ENCODE assay signal across 9 cellular contexts in the genomic region with DNA sequence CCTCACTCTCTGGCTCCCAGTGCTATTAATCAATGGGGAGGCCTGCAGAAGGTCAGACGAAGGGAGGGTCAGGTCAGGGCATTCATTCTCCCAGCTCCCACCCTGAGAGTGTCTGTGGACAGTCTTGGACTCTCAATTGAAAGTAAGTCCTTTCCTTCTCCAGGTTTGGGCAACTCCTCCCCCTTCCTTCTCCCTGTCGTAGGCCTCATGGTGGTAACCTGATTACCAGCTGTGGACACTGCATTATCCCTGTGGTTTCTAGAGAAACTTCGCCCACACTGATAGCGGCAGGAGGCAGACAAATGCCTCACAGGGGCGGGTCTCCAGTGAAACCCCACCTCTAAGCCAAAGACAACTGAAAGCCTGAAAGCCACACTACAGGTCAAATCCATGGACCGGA. TPM values are rescaled to one million over a fixed set of nuclear protein-coding genes. Genes with fewer than 3 reads are reported as not detected.
A peak's percentile ranks its signal among the peaks of the same experiment; 100 is the strongest.
DNase-seq lines count a peak whose midpoint lies in the region; ATAC-seq, FAIRE-seq and TF ChIP-seq lines count a peak whose summit lies in the region.
"Had no signal": no experiment of that assay in that cellular context is flagged by ENCODE, and none has a peak within 500 bp of the region (broad histone marks: within the 10 kb centered on the region; RNA-seq: fewer than 3 reads in every experiment).

No MANE protein-coding gene starts in this region.

- TF ChIP-seq CTCF in CD14-positive monocyte (IDR thresholded peaks at IDR 0.05) (no peak), H9 (conservative IDR thresholded peaks at IDR 0.05) (no peak), HepG2 (CRISPR knock-in tag; IDR thresholded peaks at IDR 0.05) (no peak)

- no peak for TF ChIP-seq RAD21 in HepG2 (CRISPR knock-in tag; IDR thresholded peaks at IDR 0.05)

- CTCF ChIA-PET in activated CD4-positive, alpha-beta memory T cell treated with anti-CD3 and anti-CD28 coated beads, Interleukin-2, amount 10 ng/mL, durations not matched to agents 7 days and 5 days (lab: Charles Lee) = interaction anchor here (1.8 kb wide), 1 partner anchor 24 kb away, joined by 7 read pairs; no protein-coding TSS in a partner anchor
- CTCF ChIA-PET in HepG2 (lab: Yijun Ruan, JAX; ENCODE audit: low intra/inter-chr PET ratio, low total read pairs) = no interaction called here

- no peak overlapping the region for H4K91ac ChIP-seq in H9 (ENCODE audit: insufficient read length, low read depth, low read length)

- no CpG with 5 or more reads among the region's 6 CpGs for WGBS in H9 (ENCODE audit: extremely low coverage, insufficient read length, low lambda C conversion rate)
- 93% methylated on average over 6 of the region's 6 CpGs for WGBS in HepG2 (ENCODE audit: low lambda C conversion rate)

- H3K4me1 Mint-ChIP-seq in CD14-positive monocyte (peaks cover 98% of the 10 kb centered on the region), H9 (peaks cover 72 to 85% of the 10 kb centered on the region in 2 experiments)
- peaks cover 59% of the 10 kb centered on the region for H3K4me1 Mint-ChIP-seq in activated CD4-positive, alpha-beta memory T cell treated with anti-CD3 and anti-CD28 coated beads, Interleukin-2, amount 10 ng/mL, durations not matched to agents 7 days and 5 days

- peaks cover 12% of the 10 kb centered on the region for H3K79me1 ChIP-seq in H9 (ENCODE audit: insufficient read depth, low read depth, low read length, poor library complexity, severe bottlenecking)

- no peak for DNase-seq in CD14-positive monocyte (ENCODE audit: low spot score)
- peak; percentile 66 for DNase-seq in H9
- DNase-seq in activated CD4-positive, alpha-beta memory T cell treated with anti-CD3 and anti-CD28 coated beads, Interleukin-2, amount 10 ng/mL, durations not matched to agents 7 days and 5 days = no peak
- no peak for DNase-seq in HepG2 (ENCODE audit: low spot score)
- no peak for DNase-seq in COLO829 (ENCODE audit: low spot score)
- DNase-seq in NCI-H2029 (lab: John Stamatoyannopoulos, UW) = no peak

- H3K4me3 ChIP-seq in HepG2 (replicated peaks in 1 of 3; ENCODE audit: insufficient read depth in 1 of 3, low read depth in 2 of 3, low read length in 3 of 3) = no peak overlapping the region

- no peaks in the 10 kb centered on the region for H3K9me3 ChIP-seq in H9 (ENCODE audit: control insufficient read depth, low read depth, low read length)
- no peaks in the 10 kb centered on the region for H3K9me3 ChIP-seq in HepG2 (ENCODE audit: low read length)

- H3K27me3 ChIP-seq in H9 (ENCODE audit: insufficient read depth, low read length) = no peaks in the 10 kb centered on the region
- H3K27me3 ChIP-seq in HepG2 (ENCODE audit: control insufficient read depth in 1 of 2, insufficient read depth in 2 of 2, low read length in 2 of 2) = no peaks in the 10 kb centered on the region

- no peak for TF ChIP-seq EP300 in HepG2 (IDR thresholded peaks at IDR 0.05; ENCODE audit: low read depth in 2 of 2, low read length in 2 of 2)
- TF ChIP-seq EP300 in HepG2 (CRISPR knock-in tag; IDR thresholded peaks at IDR 0.05; ENCODE audit: borderline replicate concordance) = no peak

- no peak overlapping the region for H3K27ac ChIP-seq in H9 (ENCODE audit: insufficient read length, low read depth, low read length)
- H3K27ac ChIP-seq in HepG2 (ENCODE audit: extremely low read length, insufficient read depth, low read length) = peak overlapping the region; percentile 20

- no peak overlapping the region for H2BK12ac ChIP-seq in H9 (ENCODE audit: insufficient read length, low read depth, low read length)

- no peak overlapping the region for H3T11ph ChIP-seq in H9 (ENCODE audit: low read length)

- intact Hi-C loops in CD14-positive monocyte (cut with micrococcal nuclease) (loop anchor here (5.0 to 10.0 kb wide), 2 partner anchors 35 to 48 kb away; no protein-coding TSS in a partner anchor), HepG2 (cut with micrococcal nuclease; ENCODE audit: unreplicated experiment) (no loop called here)

- H3K18ac ChIP-seq in H9 (ENCODE audit: insufficient read length, low read depth, low read length) = no peak overlapping the region

- H2BK15ac ChIP-seq in H9 (ENCODE audit: low read depth, low read length) = no peak overlapping the region

- no peak overlapping the region for H2BK20ac ChIP-seq in H9 (ENCODE audit: low read depth, low read length, poor library complexity, severe bottlenecking)

- H3K4ac ChIP-seq in H9 (ENCODE audit: low read depth, low read length) = no peak overlapping the region

- H3K14ac ChIP-seq in H9 (ENCODE audit: insufficient read depth, low read length) = no peak overlapping the region

- peaks cover 8 to 21% of the 10 kb centered on the region in 2 donors for H3K36me3 Mint-ChIP-seq in CD14-positive monocyte
- H3K36me3 Mint-ChIP-seq in H9 (ENCODE audit: insufficient read depth in 1 of 3, low read depth in 3 of 3) = no peaks in the 10 kb centered on the region
- peaks cover 2% of the 10 kb centered on the region for H3K36me3 Mint-ChIP-seq in activated CD4-positive, alpha-beta memory T cell treated with anti-CD3 and anti-CD28 coated beads, Interleukin-2, amount 10 ng/mL, durations not matched to agents 7 days and 5 days (ENCODE audit: low read depth)

- H4K8ac ChIP-seq in H9 (replicated peaks; ENCODE audit: insufficient read length, low read depth, low read length) = no peak overlapping the region

- H3K23me2 ChIP-seq in H9 (ENCODE audit: insufficient read length, low read depth, low read length, poor library complexity, severe bottlenecking) = peaks cover 6% of the 10 kb centered on the region

- no peak overlapping the region for H2BK5ac ChIP-seq in H9 (ENCODE audit: insufficient read length, low read length)

- BruUV-seq in HepG2 (replicated peaks; lab: Mats Ljungman, UMichigan) = no TSS peak

- peaks cover 28% of the 10 kb centered on the region; the same call in 1 of the 2 replicates for H3K4me1 ChIP-seq in H9 (ENCODE audit: insufficient read depth, low read length)
- peaks cover 80% of the 10 kb centered on the region for H3K4me1 ChIP-seq in HepG2 (ENCODE audit: insufficient read depth, low read length)

- H3K56ac ChIP-seq in H9 (ENCODE audit: insufficient read length, low read depth, low read length) = no peak overlapping the region

- H3K9me3 Mint-ChIP-seq in CD14-positive monocyte = peaks cover 0 to 1% (median 0%) of the 10 kb centered on the region in 7 donors
- H3K9me3 Mint-ChIP-seq in H9 = no peaks in the 10 kb centered on the region
- H3K9me3 Mint-ChIP-seq in activated CD4-positive, alpha-beta memory T cell treated with anti-CD3 and anti-CD28 coated beads, Interleukin-2, amount 10 ng/mL, durations not matched to agents 7 days and 5 days = no peaks in the 10 kb centered on the region

- peak; percentile 8 for FAIRE-seq in HepG2 (lab: Jason Lieb, UNC)

- H4K5ac ChIP-seq in H9 (ENCODE audit: insufficient read length, low read depth, low read length) = no peak overlapping the region

- H3K79me2 ChIP-seq in H9 (ENCODE audit: insufficient read depth, low read length) (peaks cover 8% of the 10 kb centered on the region; the same call in 1 of the 2 replicates), HepG2 (ENCODE audit: insufficient read depth, low read length) (peaks cover 80% of the 10 kb centered on the region)

- no peak overlapping the region for H3K23ac ChIP-seq in H9 (ENCODE audit: insufficient read length, low read depth, low read length)

- peak overlapping the region; percentile 6 to 63 for H3K4me3 Mint-ChIP-seq in CD14-positive monocyte
- peak overlapping the region; percentile 36 to 64 for H3K4me3 Mint-ChIP-seq in H9
- H3K4me3 Mint-ChIP-seq in activated CD4-positive, alpha-beta memory T cell treated with anti-CD3 and anti-CD28 coated beads, Interleukin-2, amount 10 ng/mL, durations not matched to agents 7 days and 5 days = no peak overlapping the region

- H3K9ac ChIP-seq in H9 (ENCODE audit: extremely low read depth, insufficient read length, low read length) (no peak overlapping the region), HepG2 (ENCODE audit: insufficient read depth, low read depth, low read length) (no peak overlapping the region)

- peak overlapping the region; percentile 89 to 94 (median 91) for H3K27ac Mint-ChIP-seq in CD14-positive monocyte
- H3K27ac Mint-ChIP-seq in H9 = peak overlapping the region; percentile 73 to 95 (median 94)
- H3K27ac Mint-ChIP-seq in activated CD4-positive, alpha-beta memory T cell treated with anti-CD3 and anti-CD28 coated beads, Interleukin-2, amount 10 ng/mL, durations not matched to agents 7 days and 5 days = peak overlapping the region; percentile 19

- in situ Hi-C loops in HepG2 (cut with HindIII; ENCODE audit: extremely low pct_ligation_motif_present, low pct_unique_long_range_greater_than_20kb) = no loop called here

- H2AFZ ChIP-seq in H9 (ENCODE audit: low read length) (no peak overlapping the region), HepG2 (ENCODE audit: low read length) (no peak overlapping the region)

- TF ChIP-seq POLR2A in HepG2 (IDR thresholded peaks at IDR 0.05; ENCODE audit: insufficient read depth in 1 of 2, low read depth in 2 of 2, low read length in 2 of 2) = no peak

- H2AK5ac ChIP-seq in H9 (ENCODE audit: insufficient read length, low read length) = no peak overlapping the region

- H3K4me2 ChIP-seq in H9 (ENCODE audit: insufficient read depth, insufficient read length, low read length) (no peak overlapping the region), HepG2 (ENCODE audit: low read depth, low read length) (no peak overlapping the region)

- POLR2A ChIA-PET in activated CD4-positive, alpha-beta memory T cell treated with anti-CD3 and anti-CD28 coated beads, Interleukin-2, amount 10 ng/mL, durations not matched to agents 7 days and 5 days (lab: Charles Lee) = no interaction called here
- POLR2A ChIA-PET in HepG2 (lab: Yijun Ruan, JAX) = interaction anchor here (0.7 kb wide), 1 partner anchor 47 kb away, joined by 3 read pairs; no protein-coding TSS in a partner anchor

- peaks cover 0 to 2% (median 0%) of the 10 kb centered on the region in 3 donors for H3K27me3 Mint-ChIP-seq in CD14-positive monocyte (ENCODE audit: low read depth in 3 of 3)
- H3K27me3 Mint-ChIP-seq in H9 (ENCODE audit: low read depth) = no peaks in the 10 kb centered on the region
- H3K27me3 Mint-ChIP-seq in activated CD4-positive, alpha-beta memory T cell treated with anti-CD3 and anti-CD28 coated beads, Interleukin-2, amount 10 ng/mL, durations not matched to agents 7 days and 5 days = no peaks in the 10 kb centered on the region

- H4K20me1 ChIP-seq in H9 (ENCODE audit: control insufficient read depth, insufficient read depth, insufficient read length) = no peaks in the 10 kb centered on the region
- H4K20me1 ChIP-seq in HepG2 (ENCODE audit: insufficient read depth, low read length) = peaks cover 18% of the 10 kb centered on the region

- ATAC-seq in HepG2 (peak; percentile 27), GM18870 (IDR thresholded peaks at IDR 0.05; ENCODE audit: unreplicated experiment) (no peak), HG02759 (IDR thresholded peaks at IDR 0.05; ENCODE audit: unreplicated experiment) (no peak)
- ATAC-seq: esophagus mucosa had no signal

- H2BK120ac ChIP-seq in H9 (ENCODE audit: low read depth, low read length, poor library complexity, severe bottlenecking) = no peak overlapping the region

- 0 out of 5 replicates have a peak, but pooled peaks cover 0 to 1% of the 10 kb centered on the region in 2 experiments for H3K36me3 ChIP-seq in HepG2 (replicated peaks in 1 of 2; ENCODE audit: control insufficient read depth in 1 of 2, insufficient read depth in 2 of 2, low read length in 2 of 2)

RNA-seq across cellular contexts. Expression of gene SLC25A19, which starts 57.7 kb away (rescaled TPM):
- polyA plus RNA-seq in CD14-positive monocyte (10 to 100 TPM; 14.4 to 18.8 TPM), HepG2 (2011; rRNA removed) (24.4 and 27.7 TPM in 2 replicates)
- total RNA-seq in H9 (2021) (24.2 and 27.2 TPM in 2 replicates), HepG2 (2016; rRNA removed; fragmentation: Illumina TruSeq; extraction: Trizol) (41.4 and 42.2 TPM in 2 replicates)
- 10 to 100 TPM; 24.3 to 27.9 TPM for total RNA-seq in activated CD4-positive, alpha-beta memory T cell treated with anti-CD3 and anti-CD28 coated beads, Interleukin-2, amount 10 ng/mL, durations not matched to agents 7 days and 5 days
- 27.2 and 31.3 TPM in 2 replicates for total RNA-seq in HepG2 (2016; cell fraction: cytosol; rRNA removed; fragmentation: Illumina TruSeq; extraction: Trizol; ENCODE audit: low read depth)
- 37.5 and 41.8 TPM in 2 replicates for total RNA-seq in HepG2 (2016; cell fraction: insoluble cytoplasmic fraction; rRNA removed; fragmentation: Illumina TruSeq; extraction: Trizol)
- total RNA-seq in HepG2 (2016; cell fraction: membrane; rRNA removed; fragmentation: Illumina TruSeq; extraction: Trizol) = 45.2 and 53.1 TPM in 2 replicates
- 24.9 and 25.1 TPM in 2 replicates for total RNA-seq in HepG2 (2016; cell fraction: nucleus; rRNA removed; fragmentation: Illumina TruSeq; extraction: Trizol)
- polyA plus RNA-seq in HepG2 (2011; cell fraction: cytosol; rRNA removed) = 26.0 and 29.6 TPM in 2 replicates
- polyA plus RNA-seq in HepG2 (2011; cell fraction: nucleus; rRNA removed) = 33.6 and 35.5 TPM in 2 replicates
- polyA plus RNA-seq in HepG2 (2012) = 16.6 and 24.7 TPM in 2 replicates
- 24.2 and 31.6 TPM in 2 replicates for polyA plus RNA-seq in HepG2 (2016; cell fraction: cytosol; fragmentation: Illumina TruSeq; extraction: Trizol; ENCODE audit: low read depth)
- polyA plus RNA-seq in HepG2 (2016; cell fraction: insoluble cytoplasmic fraction; fragmentation: Illumina TruSeq; extraction: Trizol; ENCODE audit: low read depth) = 47.0 and 51.5 TPM in 2 replicates
- polyA plus RNA-seq in HepG2 (2016; cell fraction: membrane; fragmentation: Illumina TruSeq; extraction: Trizol; ENCODE audit: low read depth) = 34.4 and 46.3 TPM in 2 replicates
- polyA plus RNA-seq in HepG2 (2016; cell fraction: nucleus; fragmentation: Illumina TruSeq; extraction: Trizol; ENCODE audit: insufficient read depth, low read depth) = 42.3 and 47.3 TPM in 2 replicates
- 17.3 and 57.6 TPM in 2 replicates for polyA minus RNA-seq in HepG2 (2011; rRNA and poly(A)+ RNA removed; ENCODE audit: low replicate concordance)
- polyA minus RNA-seq in HepG2 (2011; cell fraction: cytosol; rRNA and poly(A)+ RNA removed) = 9.2 and 11.1 TPM in 2 replicates
- polyA minus RNA-seq in HepG2 (2011; cell fraction: nucleus; rRNA and poly(A)+ RNA removed) = 14.4 and 14.5 TPM in 2 replicates

RNA-seq across cellular contexts. Expression of gene GRB2, which starts 58.6 kb away (rescaled TPM):
- polyA plus RNA-seq in CD14-positive monocyte (100 to 1,000 TPM; 262 to 338 TPM), HepG2 (2011; rRNA removed) (67.9 and 84.6 TPM in 2 replicates)
- total RNA-seq in H9 (2021) (87.7 and 91.7 TPM in 2 replicates), HepG2 (2016; rRNA removed; fragmentation: Illumina TruSeq; extraction: Trizol) (92.3 and 95.7 TPM in 2 replicates)
- 100 to 1,000 TPM; 130 to 132 TPM for total RNA-seq in activated CD4-positive, alpha-beta memory T cell treated with anti-CD3 and anti-CD28 coated beads, Interleukin-2, amount 10 ng/mL, durations not matched to agents 7 days and 5 days
- 9.5 and 11.4 TPM in 2 replicates for total RNA-seq in HepG2 (2016; cell fraction: cytosol; rRNA removed; fragmentation: Illumina TruSeq; extraction: Trizol; ENCODE audit: low read depth)
- 81.8 and 96.0 TPM in 2 replicates for total RNA-seq in HepG2 (2016; cell fraction: insoluble cytoplasmic fraction; rRNA removed; fragmentation: Illumina TruSeq; extraction: Trizol)
- 34.4 and 43.9 TPM in 2 replicates for total RNA-seq in HepG2 (2016; cell fraction: membrane; rRNA removed; fragmentation: Illumina TruSeq; extraction: Trizol)
- 44.5 and 52.3 TPM in 2 replicates for total RNA-seq in HepG2 (2016; cell fraction: nucleus; rRNA removed; fragmentation: Illumina TruSeq; extraction: Trizol)
- polyA plus RNA-seq in HepG2 (2011; cell fraction: cytosol; rRNA removed) = 65.4 and 67.1 TPM in 2 replicates
- polyA plus RNA-seq in HepG2 (2011; cell fraction: nucleus; rRNA removed) = 28.7 and 29.6 TPM in 2 replicates
- polyA plus RNA-seq in HepG2 (2012) = 66.8 and 70.9 TPM in 2 replicates
- 13.1 and 18.8 TPM in 2 replicates for polyA plus RNA-seq in HepG2 (2016; cell fraction: cytosol; fragmentation: Illumina TruSeq; extraction: Trizol; ENCODE audit: low read depth)
- polyA plus RNA-seq in HepG2 (2016; cell fraction: insoluble cytoplasmic fraction; fragmentation: Illumina TruSeq; extraction: Trizol; ENCODE audit: low read depth) = 142 and 160 TPM in 2 replicates
- polyA plus RNA-seq in HepG2 (2016; cell fraction: membrane; fragmentation: Illumina TruSeq; extraction: Trizol; ENCODE audit: low read depth) = 28.8 and 38.8 TPM in 2 replicates
- polyA plus RNA-seq in HepG2 (2016; cell fraction: nucleus; fragmentation: Illumina TruSeq; extraction: Trizol; ENCODE audit: insufficient read depth, low read depth) = 76.0 and 89.2 TPM in 2 replicates
- 55.3 and 73.1 TPM in 2 replicates for polyA minus RNA-seq in HepG2 (2011; rRNA and poly(A)+ RNA removed; ENCODE audit: low replicate concordance)
- 26.1 and 30.8 TPM in 2 replicates for polyA minus RNA-seq in HepG2 (2011; cell fraction: cytosol; rRNA and poly(A)+ RNA removed)
- polyA minus RNA-seq in HepG2 (2011; cell fraction: nucleus; rRNA and poly(A)+ RNA removed) = 44.4 and 46.2 TPM in 2 replicates

Comparison
In these comparisons a context has a peak if more than half of its experiments do, and no peak if none do; other contexts are left out.
1. H3K27ac Mint-ChIP-seq: peak in every context shown above with its lines; median percentile 94 in H9; 91 in CD14-positive monocyte; 19 in activated CD4-positive, alpha-beta memory T cell treated with anti-CD3 and anti-CD28 coated beads, Interleukin-2, amount 10 ng/mL, durations not matched to agents 7 days and 5 days.